Comparison of ENCODE assay signal across 33 cellular contexts in genomic region chr13:28219408-28220099, GRCh38.
"Had no signal": no experiment of that assay in that cellular context is flagged by ENCODE, and none has a peak within 500 bp of the region (broad histone marks: within the 10 kb centered on the region; RNA-seq: fewer than 3 reads in every experiment).

No MANE protein-coding gene starts in this region.

- H2AFZ ChIP-seq: PC-9 had no signal

- H3K4me3 ChIP-seq: ascending aorta, cardiac muscle cell, PC-9, SK-N-MC had no signal

- H3K4me3 Mint-ChIP-seq: activated CD4-positive, alpha-beta memory T cell treated with anti-CD3 and anti-CD28 coated beads, Interleukin-2, amount 10 ng/mL, durations not matched to agents 7 days and 5 days; activated CD8-positive, alpha-beta memory T cell treated with anti-CD3 and anti-CD28 coated beads, Interleukin-2, amount 10 ng/mL, durations not matched to agents 7 days and 5 days; activated naive CD8-positive, alpha-beta T cell treated with anti-CD3 and anti-CD28 coated beads, Interleukin-2, amount 10 ng/mL, durations not matched to agents 7 days and 5 days; central memory CD8-positive, alpha-beta T cell had no signal

- FAIRE-seq: RCC 7860 had no signal

- H3K4me2 ChIP-seq: PC-9 had no signal

- H3K27ac ChIP-seq: ascending aorta, cardiac muscle cell, PC-9, RWPE1, WERI-Rb-1 had no signal

- H3K27me3 Mint-ChIP-seq: activated CD4-positive, alpha-beta memory T cell treated with anti-CD3 and anti-CD28 coated beads, Interleukin-2, amount 10 ng/mL, durations not matched to agents 7 days and 5 days; activated CD8-positive, alpha-beta memory T cell treated with anti-CD3 and anti-CD28 coated beads, Interleukin-2, amount 10 ng/mL, durations not matched to agents 7 days and 5 days; activated naive CD8-positive, alpha-beta T cell treated with anti-CD3 and anti-CD28 coated beads, Interleukin-2, amount 10 ng/mL, durations not matched to agents 7 days and 5 days; central memory CD8-positive, alpha-beta T cell had no signal

- H3K36me3 ChIP-seq: ascending aorta had no signal

- H3K4me1 ChIP-seq: ascending aorta had no signal

- H3K9me3 ChIP-seq: ascending aorta had no signal

- H3K27ac Mint-ChIP-seq: activated CD4-positive, alpha-beta memory T cell treated with anti-CD3 and anti-CD28 coated beads, Interleukin-2, amount 10 ng/mL, durations not matched to agents 7 days and 5 days; activated CD8-positive, alpha-beta memory T cell treated with anti-CD3 and anti-CD28 coated beads, Interleukin-2, amount 10 ng/mL, durations not matched to agents 7 days and 5 days; activated naive CD8-positive, alpha-beta T cell treated with anti-CD3 and anti-CD28 coated beads, Interleukin-2, amount 10 ng/mL, durations not matched to agents 7 days and 5 days had no signal

- DNase-seq: activated CD4-positive, alpha-beta memory T cell treated with anti-CD3 and anti-CD28 coated beads, Interleukin-2, amount 10 ng/mL, durations not matched to agents 7 days and 5 days; activated CD4-positive, alpha-beta T cell treated with anti-CD3 and anti-CD28 coated beads for 1 hour; activated CD4-positive, alpha-beta T cell treated with anti-CD3 and anti-CD28 coated beads for 48 hours; activated CD4-positive, CD25-positive, alpha-beta regulatory T cell; activated CD8-positive, alpha-beta memory T cell treated with anti-CD3 and anti-CD28 coated beads for 24 hours; activated CD8-positive, alpha-beta memory T cell treated with anti-CD3 and anti-CD28 coated beads, Interleukin-2, amount 10 ng/mL, durations not matched to agents 7 days and 5 days; activated CD8-positive, alpha-beta memory T cell treated with anti-CD3 and anti-CD28 coated beads, Interleukin-2, amount 50 U/mL, for 48 hours; activated effector memory CD4-positive, alpha-beta T cell treated with anti-CD3 and anti-CD28 coated beads, Interleukin-2, amount 50 U/mL, for 16 hours; activated naive CD4-positive, alpha-beta T cell; activated naive CD4-positive, alpha-beta T cell treated with anti-CD3 and anti-CD28 coated beads, Interleukin-2, amount 50 U/mL, for 16 hours; activated naive CD8-positive, alpha-beta T cell treated with anti-CD3 and anti-CD28 coated beads, Interleukin-2, amount 10 ng/mL, durations not matched to agents 7 days and 5 days; activated T-cell treated with anti-CD3 and anti-CD28 coated beads, Interleukin-2, amount 50 U/mL, for 48 hours; amygdala; NCI-H1092; NCI-H1436 treated with DMSO at 0.1 percent for 48 hours; NCI-H1694 treated with DMSO at 0.1 percent for 48 hours; NCI-H2029; NCI-H2107; NCI-H2171; NCI-H510A; NCI-H526; NCI-H748 treated with DMSO at 0.1 percent for 48 hours; NK-92 treated with Interleukin-12 subunit alpha and Interleukin-12 subunit beta, amount 100 ng/mL, for 24 hours; PC-9; T1000; WERI-Rb-1 had no signal

- ATAC-seq: activated CD8-positive, alpha-beta memory T cell treated with anti-CD3 and anti-CD28 coated beads, Interleukin-2, amount 10 ng/mL, durations not matched to agents 7 days and 5 days; Right ventricle myocardium inferior had no signal

- H3K4me1 Mint-ChIP-seq: activated CD8-positive, alpha-beta memory T cell treated with anti-CD3 and anti-CD28 coated beads, Interleukin-2, amount 10 ng/mL, durations not matched to agents 7 days and 5 days; central memory CD8-positive, alpha-beta T cell had no signal

- H3K27me3 ChIP-seq: ascending aorta, cardiac muscle cell had no signal

- H3K9me3 Mint-ChIP-seq: activated CD4-positive, alpha-beta memory T cell treated with anti-CD3 and anti-CD28 coated beads, Interleukin-2, amount 10 ng/mL, durations not matched to agents 7 days and 5 days; activated naive CD8-positive, alpha-beta T cell treated with anti-CD3 and anti-CD28 coated beads, Interleukin-2, amount 10 ng/mL, durations not matched to agents 7 days and 5 days; central memory CD8-positive, alpha-beta T cell had no signal
